In the genomic region with DNA sequence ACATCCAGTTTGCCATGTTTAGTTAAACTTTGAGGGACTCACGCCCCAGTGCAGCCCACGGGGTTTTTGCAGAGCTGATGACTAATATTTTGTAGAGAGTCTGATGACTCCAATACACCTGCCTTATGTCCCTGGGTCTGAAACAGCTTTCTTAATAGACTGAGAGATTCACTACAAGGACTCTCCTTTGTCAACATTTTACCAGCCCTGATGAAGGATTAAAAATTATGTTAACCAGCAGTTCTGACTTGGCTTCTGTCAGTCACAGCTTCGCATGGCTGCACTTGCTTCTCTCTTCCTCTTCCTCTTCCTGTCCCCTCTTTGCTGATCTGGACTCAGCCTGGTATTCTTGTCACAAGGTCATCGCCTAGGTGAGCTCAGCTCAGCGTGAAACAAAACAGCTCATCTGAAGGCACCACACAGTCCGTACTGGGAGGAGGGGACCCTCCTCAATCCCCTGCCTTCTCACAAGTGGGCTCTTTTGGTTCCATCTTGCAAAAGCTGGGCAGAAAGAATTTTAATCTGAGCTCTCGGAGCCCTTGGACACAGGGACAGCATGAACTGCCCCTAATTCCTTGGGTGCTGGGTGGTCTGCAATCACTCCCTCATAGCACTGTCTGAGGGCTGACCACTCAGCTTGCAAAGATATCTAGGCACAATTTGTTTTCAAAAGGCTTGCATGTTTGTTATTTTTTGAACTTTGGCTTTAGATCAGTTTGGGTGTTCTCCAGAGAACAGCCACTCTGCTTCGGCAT, we compare ENCODE assay signal across 9 cellular contexts. TPM values are rescaled to one million over a fixed set of nuclear protein-coding genes. Genes with fewer than 3 reads are reported as not detected.
A peak's percentile ranks its signal among the peaks of the same experiment; 100 is the strongest.
DNase-seq lines count a peak whose midpoint lies in the region; ATAC-seq, FAIRE-seq and TF ChIP-seq lines count a peak whose summit lies in the region.
"Had no signal": no experiment of that assay in that cellular context is flagged by ENCODE, and none has a peak within 500 bp of the region (broad histone marks: within the 10 kb centered on the region; RNA-seq: fewer than 3 reads in every experiment).

No MANE protein-coding gene starts in this region.

- intact Hi-C loops in upper lobe of right lung (cut with DNase I): no loop called here

- no peak overlapping the region for H2BK15ac ChIP-seq in mesendoderm (replicated peaks; ENCODE audit: low read depth)

- H2AK5ac ChIP-seq in mesendoderm (ENCODE audit: low read length): no peak overlapping the region

- H3K79me1 ChIP-seq in mesendoderm (ENCODE audit: low read length): no peaks in the 10 kb centered on the region

- peak overlapping the region; percentile 84 to 99 (median 97) for H3K27ac Mint-ChIP-seq in IgD-negative memory B cell

- no peak overlapping the region for H3K4me2 ChIP-seq in mesendoderm (ENCODE audit: low read length)

- TF ChIP-seq POLR2A in GM12891 (IDR thresholded peaks at IDR 0.05; ENCODE audit: low read depth, low read length): no peak; the same call in 1 of the 2 replicates

- no peak for TF ChIP-seq CTCF in bronchial epithelial cell (IDR thresholded peaks at IDR 0.05; ENCODE audit: insufficient read depth, low read length, severe bottlenecking)
- TF ChIP-seq CTCF in upper lobe of right lung (IDR thresholded peaks at IDR 0.05): no peak

- H3K79me2 ChIP-seq in mesendoderm (ENCODE audit: control insufficient read depth, insufficient read depth, low read length): no peaks in the 10 kb centered on the region

- no peak overlapping the region for H4K5ac ChIP-seq in mesendoderm (ENCODE audit: low read length)

- H2BK5ac ChIP-seq in mesendoderm (ENCODE audit: low read length): no peak overlapping the region

- H4K8ac ChIP-seq in mesendoderm (ENCODE audit: low read depth, low read length): no peak overlapping the region

- no peak overlapping the region for H3K18ac ChIP-seq in mesendoderm (ENCODE audit: low read length)

- no peak overlapping the region for H3K4ac ChIP-seq in mesendoderm (ENCODE audit: low read depth, low read length)

- no peaks in the 10 kb centered on the region for H3K9me3 Mint-ChIP-seq in IgD-negative memory B cell

- no peaks in the 10 kb centered on the region for H3K9me3 ChIP-seq in upper lobe of right lung

- H3K23ac ChIP-seq in mesendoderm (ENCODE audit: low read length): no peak overlapping the region

- H3K36me3 Mint-ChIP-seq in IgD-negative memory B cell: no peaks in the 10 kb centered on the region

- H3K27me3 Mint-ChIP-seq in IgD-negative memory B cell: no peaks in the 10 kb centered on the region

- DNase-seq in GM12891 (ENCODE audit: insufficient read length, low spot score) (no peak), bronchial epithelial cell (ENCODE audit: low read depth) (peak; percentile 21), mesendoderm (no peak), upper lobe of right lung (no peak), cerebellar cortex (ENCODE audit: low spot score) (no peak)
- peak; percentile 29 for DNase-seq in stimulated activated CD4-positive, alpha-beta T cell treated with anti-CD3 and anti-CD28 coated beads, Interleukin-1b, Interleukin-23, amount 100 ng/mL, for 48 hours

- H3K9ac ChIP-seq in mesendoderm (ENCODE audit: low read length): no peak overlapping the region

- peaks cover 54 to 94% (median 92%) of the 10 kb centered on the region in 3 donors for H3K4me1 Mint-ChIP-seq in IgD-negative memory B cell

- no peaks in the 10 kb centered on the region for H3K36me3 ChIP-seq in bronchial epithelial cell (ENCODE audit: control insufficient read depth, insufficient read depth, low read length)
- H3K36me3 ChIP-seq in mesendoderm (ENCODE audit: control insufficient read depth, insufficient read depth, low read length): no peaks in the 10 kb centered on the region
- no peaks in the 10 kb centered on the region for H3K36me3 ChIP-seq in upper lobe of right lung

- H3K4me1 ChIP-seq in mesendoderm (ENCODE audit: control insufficient read depth, low read depth, low read length): no peaks in the 10 kb centered on the region
- H3K4me1 ChIP-seq in upper lobe of right lung: peaks cover 21% of the 10 kb centered on the region

- FAIRE-seq in GM12891 (lab: Jason Lieb, UNC): peak; percentile 99
- FAIRE-seq in bronchial epithelial cell (lab: Jason Lieb, UNC): no peak

- H2BK120ac ChIP-seq in mesendoderm (ENCODE audit: low read depth, low read length): no peak overlapping the region

- H3K27me3 ChIP-seq in bronchial epithelial cell (ENCODE audit: control insufficient read depth, insufficient read depth, low read length) (peaks cover 16% of the 10 kb centered on the region), mesendoderm (ENCODE audit: insufficient read depth, low read length, poor library complexity) (no peaks in the 10 kb centered on the region), upper lobe of right lung (no peaks in the 10 kb centered on the region)

- no peak overlapping the region for H3K27ac ChIP-seq in mesendoderm (ENCODE audit: low read depth, low read length)
- no peak overlapping the region for H3K27ac ChIP-seq in upper lobe of right lung

- H3K4me3 Mint-ChIP-seq in IgD-negative memory B cell: peak overlapping the region; percentile 69 to 90 (median 83)

- no CpG with 5 or more reads among the region's 8 CpGs for WGBS in mesendoderm (ENCODE audit: extremely low coverage, insufficient coverage, low lambda C conversion rate)

- ATAC-seq in GM21390 (IDR thresholded peaks at IDR 0.05; ENCODE audit: unreplicated experiment) (peak; percentile 64), upper lobe of right lung (no peak)

- no peak overlapping the region for H3K4me3 ChIP-seq in bronchial epithelial cell (ENCODE audit: low read depth, low read length)
- no peak overlapping the region for H3K4me3 ChIP-seq in mesendoderm (ENCODE audit: low read length)
- no peak overlapping the region for H3K4me3 ChIP-seq in upper lobe of right lung

- H3K56ac ChIP-seq in mesendoderm (ENCODE audit: low read length): no peak overlapping the region

TF ChIP-seq in GM12891, 5 proteins besides CTCF, POLR2A, EP300 and RAD21:
- TF ChIP-seq SPI1 (IDR thresholded peaks at IDR 0.05; ENCODE audit: low read depth, low read length) (peak; percentile 92), POU2F2 (IDR thresholded peaks at IDR 0.05; ENCODE audit: low read depth, low read length) (no peak), POLR2AphosphoS5 (IDR thresholded peaks at IDR 0.05; ENCODE audit: low read depth, low read length) (peak; percentile 80), PAX5 (IDR thresholded peaks at IDR 0.05; ENCODE audit: insufficient read depth, low read length, severe bottlenecking) (peak; percentile 97), TAF1 (IDR thresholded peaks at IDR 0.05; ENCODE audit: low read depth, low read length) (0 out of 2 replicates have a peak, but pooled peaks have one; percentile 9)

RNA-seq across cellular contexts. Expression of gene POU2AF1, which starts 38.1 kb away (rescaled TPM):
- polyA plus RNA-seq in GM12891 (2012; ENCODE audit: low read depth, missing spikeins): 136 TPM
- 194 TPM for polyA plus RNA-seq in IgD-negative memory B cell
- not detected in 2 replicates for total RNA-seq in bronchial epithelial cell
- polyA plus RNA-seq in mesendoderm (2013, experiment 1 of 2): 0.07 TPM
- 0.11 TPM for polyA plus RNA-seq in mesendoderm (2013, experiment 2 of 2)
- total RNA-seq in upper lobe of right lung: 2.5 TPM
- total RNA-seq: NCI-H460 had no signal

Comparison
In these comparisons a context has a peak if more than half of its experiments do, and no peak if none do; other contexts are left out.
1. DNase-seq: peak in bronchial epithelial cell (single experiment) and stimulated activated CD4-positive, alpha-beta T cell treated with anti-CD3 and anti-CD28 coated beads, Interleukin-1b, Interleukin-23, amount 100 ng/mL, for 48 hours (single experiment); none in GM12891 (single experiment), mesendoderm (single experiment), upper lobe of right lung (single experiment) and cerebellar cortex (single experiment).